Comparison of ENCODE assay signal across 1 cellular context in the genomic region with DNA sequence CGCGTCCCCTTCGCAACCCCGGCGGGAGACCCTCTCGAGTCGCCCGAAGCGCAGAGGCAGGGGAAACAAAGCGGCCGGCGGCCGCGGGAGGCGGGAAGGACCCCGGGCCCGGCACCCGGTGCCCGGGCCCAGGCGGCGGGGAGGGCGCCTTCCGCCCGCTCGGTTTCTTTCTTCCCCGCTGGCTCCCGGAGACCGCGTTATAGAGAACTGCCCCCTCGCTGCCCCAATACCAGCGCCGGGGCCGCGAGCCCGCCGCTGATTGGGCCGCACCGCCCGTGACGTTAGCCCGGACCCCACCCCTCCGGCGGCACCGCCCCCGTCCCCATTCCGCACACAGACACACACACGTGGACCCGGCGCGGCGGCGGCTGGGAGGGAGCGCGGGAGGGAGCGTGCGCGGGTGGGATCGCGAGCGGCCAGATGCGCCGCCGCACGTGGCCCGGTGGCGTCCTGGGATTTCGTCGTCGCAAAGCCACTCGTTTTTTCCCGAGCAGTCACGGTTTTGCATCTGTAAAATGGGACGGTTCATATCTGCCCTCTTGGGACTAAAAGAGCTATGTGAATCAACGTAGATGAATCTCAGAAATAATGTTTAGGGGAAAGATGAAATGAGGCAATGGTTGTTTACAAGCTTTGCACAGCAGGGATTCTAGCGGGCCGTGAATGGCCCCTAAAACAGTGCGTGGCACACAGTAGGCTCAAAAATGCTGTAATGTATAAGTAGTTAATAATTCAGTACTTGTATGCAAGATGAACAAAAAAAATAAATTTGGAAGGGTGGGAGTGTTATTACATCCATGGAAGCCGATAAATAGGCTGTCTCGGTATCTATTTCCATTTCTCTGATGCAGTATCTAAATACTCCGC.
TF ChIP-seq lines count a peak whose summit lies in the region.

A gene (minus strand): TSS at position 209 of the 867 bp plus-strand sequence. CDS start 462 bp downstream, outside the sequence.

TF ChIP-seq in K562, 482 proteins besides CTCF, POLR2A, EP300 and RAD21 (continued from another document and continues in another):
- no peak for TF ChIP-seq TEAD2 (tag; IDR thresholded peaks at IDR 0.05)
- TF ChIP-seq, protein P1, sequence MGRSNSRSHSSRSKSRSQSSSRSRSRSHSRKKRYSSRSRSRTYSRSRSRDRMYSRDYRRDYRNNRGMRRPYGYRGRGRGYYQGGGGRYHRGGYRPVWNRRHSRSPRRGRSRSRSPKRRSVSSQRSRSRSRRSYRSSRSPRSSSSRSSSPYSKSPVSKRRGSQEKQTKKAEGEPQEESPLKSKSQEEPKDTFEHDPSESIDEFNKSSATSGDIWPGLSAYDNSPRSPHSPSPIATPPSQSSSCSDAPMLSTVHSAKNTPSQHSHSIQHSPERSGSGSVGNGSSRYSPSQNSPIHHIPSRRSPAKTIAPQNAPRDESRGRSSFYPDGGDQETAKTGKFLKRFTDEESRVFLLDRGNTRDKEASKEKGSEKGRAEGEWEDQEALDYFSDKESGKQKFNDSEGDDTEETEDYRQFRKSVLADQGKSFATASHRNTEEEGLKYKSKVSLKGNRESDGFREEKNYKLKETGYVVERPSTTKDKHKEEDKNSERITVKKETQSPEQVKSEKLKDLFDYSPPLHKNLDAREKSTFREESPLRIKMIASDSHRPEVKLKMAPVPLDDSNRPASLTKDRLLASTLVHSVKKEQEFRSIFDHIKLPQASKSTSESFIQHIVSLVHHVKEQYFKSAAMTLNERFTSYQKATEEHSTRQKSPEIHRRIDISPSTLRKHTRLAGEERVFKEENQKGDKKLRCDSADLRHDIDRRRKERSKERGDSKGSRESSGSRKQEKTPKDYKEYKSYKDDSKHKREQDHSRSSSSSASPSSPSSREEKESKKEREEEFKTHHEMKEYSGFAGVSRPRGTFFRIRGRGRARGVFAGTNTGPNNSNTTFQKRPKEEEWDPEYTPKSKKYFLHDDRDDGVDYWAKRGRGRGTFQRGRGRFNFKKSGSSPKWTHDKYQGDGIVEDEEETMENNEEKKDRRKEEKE (IDR thresholded peaks at IDR 0.05; ENCODE audit: borderline replicate concordance in 1 of 2, control insufficient read depth in 1 of 2, low read depth in 2 of 2, low read length in 1 of 2), result no peak
- TF ChIP-seq BCOR (IDR thresholded peaks at IDR 0.05), result peak; percentile 88
- TF ChIP-seq, protein P2, sequence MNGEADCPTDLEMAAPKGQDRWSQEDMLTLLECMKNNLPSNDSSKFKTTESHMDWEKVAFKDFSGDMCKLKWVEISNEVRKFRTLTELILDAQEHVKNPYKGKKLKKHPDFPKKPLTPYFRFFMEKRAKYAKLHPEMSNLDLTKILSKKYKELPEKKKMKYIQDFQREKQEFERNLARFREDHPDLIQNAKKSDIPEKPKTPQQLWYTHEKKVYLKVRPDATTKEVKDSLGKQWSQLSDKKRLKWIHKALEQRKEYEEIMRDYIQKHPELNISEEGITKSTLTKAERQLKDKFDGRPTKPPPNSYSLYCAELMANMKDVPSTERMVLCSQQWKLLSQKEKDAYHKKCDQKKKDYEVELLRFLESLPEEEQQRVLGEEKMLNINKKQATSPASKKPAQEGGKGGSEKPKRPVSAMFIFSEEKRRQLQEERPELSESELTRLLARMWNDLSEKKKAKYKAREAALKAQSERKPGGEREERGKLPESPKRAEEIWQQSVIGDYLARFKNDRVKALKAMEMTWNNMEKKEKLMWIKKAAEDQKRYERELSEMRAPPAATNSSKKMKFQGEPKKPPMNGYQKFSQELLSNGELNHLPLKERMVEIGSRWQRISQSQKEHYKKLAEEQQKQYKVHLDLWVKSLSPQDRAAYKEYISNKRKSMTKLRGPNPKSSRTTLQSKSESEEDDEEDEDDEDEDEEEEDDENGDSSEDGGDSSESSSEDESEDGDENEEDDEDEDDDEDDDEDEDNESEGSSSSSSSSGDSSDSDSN (IDR thresholded peaks at IDR 0.05; ENCODE audit: borderline replicate concordance in 1 of 2, low read depth in 2 of 2, low read length in 2 of 2), result no peak
- no peak for TF ChIP-seq RFX7 (CRISPR knock-in tag; IDR thresholded peaks at IDR 0.05)
- no peak for TF ChIP-seq ZNF695 (CRISPR knock-in tag; IDR thresholded peaks at IDR 0.05)
- TF ChIP-seq, protein P3, sequence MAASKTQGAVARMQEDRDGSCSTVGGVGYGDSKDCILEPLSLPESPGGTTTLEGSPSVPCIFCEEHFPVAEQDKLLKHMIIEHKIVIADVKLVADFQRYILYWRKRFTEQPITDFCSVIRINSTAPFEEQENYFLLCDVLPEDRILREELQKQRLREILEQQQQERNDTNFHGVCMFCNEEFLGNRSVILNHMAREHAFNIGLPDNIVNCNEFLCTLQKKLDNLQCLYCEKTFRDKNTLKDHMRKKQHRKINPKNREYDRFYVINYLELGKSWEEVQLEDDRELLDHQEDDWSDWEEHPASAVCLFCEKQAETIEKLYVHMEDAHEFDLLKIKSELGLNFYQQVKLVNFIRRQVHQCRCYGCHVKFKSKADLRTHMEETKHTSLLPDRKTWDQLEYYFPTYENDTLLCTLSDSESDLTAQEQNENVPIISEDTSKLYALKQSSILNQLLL (CRISPR knock-in tag; IDR thresholded peaks at IDR 0.05; ENCODE audit: borderline replicate concordance), result no peak
- no peak for TF ChIP-seq ZSCAN32 (CRISPR knock-in tag; IDR thresholded peaks at IDR 0.05)
- TF ChIP-seq PHF8 (IDR thresholded peaks at IDR 0.05; ENCODE audit: borderline replicate concordance, low read length), result peak; percentile 64; the same call in 1 of the 2 replicates
- no peak for TF ChIP-seq DACH1 (IDR thresholded peaks at IDR 0.05; ENCODE audit: partially characterized antibody)
- TF ChIP-seq DMBX1 (CRISPR knock-in tag; IDR thresholded peaks at IDR 0.05; ENCODE audit: borderline replicate concordance), result no peak
- no peak for TF ChIP-seq ZNF347 (CRISPR knock-in tag; IDR thresholded peaks at IDR 0.05; ENCODE audit: low read depth)
- TF ChIP-seq ATF7 (IDR thresholded peaks at IDR 0.05), result peak; percentile 35; the same call in 1 of the 2 replicates
- TF ChIP-seq, protein P4, sequence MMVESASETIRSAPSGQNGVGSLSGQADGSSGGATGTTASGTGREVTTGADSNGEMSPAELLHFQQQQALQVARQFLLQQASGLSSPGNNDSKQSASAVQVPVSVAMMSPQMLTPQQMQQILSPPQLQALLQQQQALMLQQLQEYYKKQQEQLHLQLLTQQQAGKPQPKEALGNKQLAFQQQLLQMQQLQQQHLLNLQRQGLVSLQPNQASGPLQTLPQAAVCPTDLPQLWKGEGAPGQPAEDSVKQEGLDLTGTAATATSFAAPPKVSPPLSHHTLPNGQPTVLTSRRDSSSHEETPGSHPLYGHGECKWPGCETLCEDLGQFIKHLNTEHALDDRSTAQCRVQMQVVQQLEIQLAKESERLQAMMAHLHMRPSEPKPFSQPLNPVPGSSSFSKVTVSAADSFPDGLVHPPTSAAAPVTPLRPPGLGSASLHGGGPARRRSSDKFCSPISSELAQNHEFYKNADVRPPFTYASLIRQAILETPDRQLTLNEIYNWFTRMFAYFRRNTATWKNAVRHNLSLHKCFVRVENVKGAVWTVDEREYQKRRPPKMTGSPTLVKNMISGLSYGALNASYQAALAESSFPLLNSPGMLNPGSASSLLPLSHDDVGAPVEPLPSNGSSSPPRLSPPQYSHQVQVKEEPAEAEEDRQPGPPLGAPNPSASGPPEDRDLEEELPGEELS (CRISPR knock-in tag; IDR thresholded peaks at IDR 0.05; ENCODE audit: borderline replicate concordance), result peak; percentile 79; the same call in 1 of the 2 replicates
- no peak for TF ChIP-seq ZNF165 (CRISPR knock-in tag; IDR thresholded peaks at IDR 0.05; ENCODE audit: borderline replicate concordance)
- TF ChIP-seq, protein P5, sequence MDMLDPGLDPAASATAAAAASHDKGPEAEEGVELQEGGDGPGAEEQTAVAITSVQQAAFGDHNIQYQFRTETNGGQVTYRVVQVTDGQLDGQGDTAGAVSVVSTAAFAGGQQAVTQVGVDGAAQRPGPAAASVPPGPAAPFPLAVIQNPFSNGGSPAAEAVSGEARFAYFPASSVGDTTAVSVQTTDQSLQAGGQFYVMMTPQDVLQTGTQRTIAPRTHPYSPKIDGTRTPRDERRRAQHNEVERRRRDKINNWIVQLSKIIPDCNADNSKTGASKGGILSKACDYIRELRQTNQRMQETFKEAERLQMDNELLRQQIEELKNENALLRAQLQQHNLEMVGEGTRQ (CRISPR knock-in tag; IDR thresholded peaks at IDR 0.05), result peak; percentile 45; the same call in 1 of the 2 replicates
- no peak for TF ChIP-seq ZNF444 (CRISPR knock-in tag; IDR thresholded peaks at IDR 0.05)
- no peak for TF ChIP-seq JUNB (CRISPR knock-in tag; conservative IDR thresholded peaks at IDR 0.05)
- TF ChIP-seq, protein P6, sequence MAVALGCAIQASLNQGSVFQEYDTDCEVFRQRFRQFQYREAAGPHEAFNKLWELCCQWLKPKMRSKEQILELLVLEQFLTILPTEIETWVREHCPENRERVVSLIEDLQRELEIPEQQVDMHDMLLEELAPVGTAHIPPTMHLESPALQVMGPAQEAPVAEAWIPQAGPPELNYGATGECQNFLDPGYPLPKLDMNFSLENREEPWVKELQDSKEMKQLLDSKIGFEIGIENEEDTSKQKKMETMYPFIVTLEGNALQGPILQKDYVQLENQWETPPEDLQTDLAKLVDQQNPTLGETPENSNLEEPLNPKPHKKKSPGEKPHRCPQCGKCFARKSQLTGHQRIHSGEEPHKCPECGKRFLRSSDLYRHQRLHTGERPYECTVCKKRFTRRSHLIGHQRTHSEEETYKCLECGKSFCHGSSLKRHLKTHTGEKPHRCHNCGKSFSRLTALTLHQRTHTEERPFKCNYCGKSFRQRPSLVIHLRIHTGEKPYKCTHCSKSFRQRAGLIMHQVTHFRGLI (CRISPR knock-in tag; IDR thresholded peaks at IDR 0.05), result no peak
- no peak for TF ChIP-seq ZNF766 (CRISPR knock-in tag; conservative IDR thresholded peaks at IDR 0.05)
- TF ChIP-seq, protein P7, sequence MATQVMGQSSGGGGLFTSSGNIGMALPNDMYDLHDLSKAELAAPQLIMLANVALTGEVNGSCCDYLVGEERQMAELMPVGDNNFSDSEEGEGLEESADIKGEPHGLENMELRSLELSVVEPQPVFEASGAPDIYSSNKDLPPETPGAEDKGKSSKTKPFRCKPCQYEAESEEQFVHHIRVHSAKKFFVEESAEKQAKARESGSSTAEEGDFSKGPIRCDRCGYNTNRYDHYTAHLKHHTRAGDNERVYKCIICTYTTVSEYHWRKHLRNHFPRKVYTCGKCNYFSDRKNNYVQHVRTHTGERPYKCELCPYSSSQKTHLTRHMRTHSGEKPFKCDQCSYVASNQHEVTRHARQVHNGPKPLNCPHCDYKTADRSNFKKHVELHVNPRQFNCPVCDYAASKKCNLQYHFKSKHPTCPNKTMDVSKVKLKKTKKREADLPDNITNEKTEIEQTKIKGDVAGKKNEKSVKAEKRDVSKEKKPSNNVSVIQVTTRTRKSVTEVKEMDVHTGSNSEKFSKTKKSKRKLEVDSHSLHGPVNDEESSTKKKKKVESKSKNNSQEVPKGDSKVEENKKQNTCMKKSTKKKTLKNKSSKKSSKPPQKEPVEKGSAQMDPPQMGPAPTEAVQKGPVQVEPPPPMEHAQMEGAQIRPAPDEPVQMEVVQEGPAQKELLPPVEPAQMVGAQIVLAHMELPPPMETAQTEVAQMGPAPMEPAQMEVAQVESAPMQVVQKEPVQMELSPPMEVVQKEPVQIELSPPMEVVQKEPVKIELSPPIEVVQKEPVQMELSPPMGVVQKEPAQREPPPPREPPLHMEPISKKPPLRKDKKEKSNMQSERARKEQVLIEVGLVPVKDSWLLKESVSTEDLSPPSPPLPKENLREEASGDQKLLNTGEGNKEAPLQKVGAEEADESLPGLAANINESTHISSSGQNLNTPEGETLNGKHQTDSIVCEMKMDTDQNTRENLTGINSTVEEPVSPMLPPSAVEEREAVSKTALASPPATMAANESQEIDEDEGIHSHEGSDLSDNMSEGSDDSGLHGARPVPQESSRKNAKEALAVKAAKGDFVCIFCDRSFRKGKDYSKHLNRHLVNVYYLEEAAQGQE (CRISPR knock-in tag; IDR thresholded peaks at IDR 0.05; ENCODE audit: low read depth), result no peak
- TF ChIP-seq EZH2 (IDR thresholded peaks at IDR 0.05; ENCODE audit: borderline replicate concordance, low read depth, low read length), result no peak
- TF ChIP-seq TRIM24 (IDR thresholded peaks at IDR 0.05), result no peak
- no peak for TF ChIP-seq ZZZ3 (IDR thresholded peaks at IDR 0.05)
- TF ChIP-seq NFE2L1 (tag; IDR thresholded peaks at IDR 0.05; ENCODE audit: borderline replicate concordance, low read depth), result no peak
- no peak for TF ChIP-seq ZNF778 (CRISPR knock-in tag; IDR thresholded peaks at IDR 0.05)
- peak in 1 of 2 experiments; percentile 98; a peak in 3 of 4 replicates for TF ChIP-seq HDAC1 (IDR thresholded peaks at IDR 0.05)
- no peak for TF ChIP-seq HNRNPL (IDR thresholded peaks at IDR 0.05; ENCODE audit: low read depth, low read length)
- no peak for TF ChIP-seq SLC30A9 (CRISPR knock-in tag; IDR thresholded peaks at IDR 0.05)
- TF ChIP-seq, protein P8, sequence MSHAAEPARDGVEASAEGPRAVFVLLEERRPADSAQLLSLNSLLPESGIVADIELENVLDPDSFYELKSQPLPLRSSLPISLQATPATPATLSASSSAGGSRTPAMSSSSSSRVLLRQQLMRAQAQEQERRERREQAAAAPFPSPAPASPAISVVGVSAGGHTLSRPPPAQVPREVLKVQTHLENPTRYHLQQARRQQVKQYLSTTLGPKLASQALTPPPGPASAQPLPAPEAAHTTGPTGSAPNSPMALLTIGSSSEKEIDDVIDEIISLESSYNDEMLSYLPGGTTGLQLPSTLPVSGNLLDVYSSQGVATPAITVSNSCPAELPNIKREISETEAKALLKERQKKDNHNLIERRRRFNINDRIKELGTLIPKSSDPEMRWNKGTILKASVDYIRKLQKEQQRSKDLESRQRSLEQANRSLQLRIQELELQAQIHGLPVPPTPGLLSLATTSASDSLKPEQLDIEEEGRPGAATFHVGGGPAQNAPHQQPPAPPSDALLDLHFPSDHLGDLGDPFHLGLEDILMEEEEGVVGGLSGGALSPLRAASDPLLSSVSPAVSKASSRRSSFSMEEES (CRISPR knock-in tag; IDR thresholded peaks at IDR 0.05), result no peak
- TF ChIP-seq CREB1 (IDR thresholded peaks at IDR 0.05), result peak; percentile 60
- TF ChIP-seq CREB1 (CRISPR knock-in tag; IDR thresholded peaks at IDR 0.05), result peak; percentile 62; the same call in 1 of the 2 replicates
- no peak for TF ChIP-seq ZC3H8 (IDR thresholded peaks at IDR 0.05)
- no peak for TF ChIP-seq CCNT2 (IDR thresholded peaks at IDR 0.05; ENCODE audit: borderline replicate concordance, extremely low read depth, insufficient read length, low read depth, low read length)
- TF ChIP-seq RAD51 (IDR thresholded peaks at IDR 0.05; ENCODE audit: borderline replicate concordance, low read depth), result no peak
- TF ChIP-seq RFX5 (IDR thresholded peaks at IDR 0.05; ENCODE audit: low read depth, low read length), result no peak
- TF ChIP-seq, protein P9, sequence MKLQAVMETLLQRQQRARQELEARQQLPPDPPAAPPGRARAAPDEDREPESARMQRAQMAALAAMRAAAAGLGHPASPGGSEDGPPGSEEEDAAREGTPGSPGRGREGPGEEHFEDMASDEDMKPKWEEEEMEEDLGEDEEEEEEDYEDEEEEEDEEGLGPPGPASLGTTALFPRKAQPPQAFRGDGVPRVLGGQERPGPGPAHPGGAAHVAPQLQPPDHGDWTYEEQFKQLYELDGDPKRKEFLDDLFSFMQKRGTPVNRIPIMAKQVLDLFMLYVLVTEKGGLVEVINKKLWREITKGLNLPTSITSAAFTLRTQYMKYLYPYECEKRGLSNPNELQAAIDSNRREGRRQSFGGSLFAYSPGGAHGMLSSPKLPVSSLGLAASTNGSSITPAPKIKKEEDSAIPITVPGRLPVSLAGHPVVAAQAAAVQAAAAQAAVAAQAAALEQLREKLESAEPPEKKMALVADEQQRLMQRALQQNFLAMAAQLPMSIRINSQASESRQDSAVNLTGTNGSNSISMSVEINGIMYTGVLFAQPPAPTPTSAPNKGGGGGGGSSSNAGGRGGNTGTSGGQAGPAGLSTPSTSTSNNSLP (IDR thresholded peaks at IDR 0.05; ENCODE audit: borderline replicate concordance, low read depth, low read length), result no peak
- TF ChIP-seq NR2C1 (IDR thresholded peaks at IDR 0.05), result no peak
- no peak for TF ChIP-seq NR2C1 (tag; IDR thresholded peaks at IDR 0.05)
- no peak for TF ChIP-seq CCAR2 (IDR thresholded peaks at IDR 0.05; ENCODE audit: low read depth, low read length)
- no peak for TF ChIP-seq KAT7 (CRISPR knock-in tag; IDR thresholded peaks at IDR 0.05; ENCODE audit: borderline replicate concordance)
- TF ChIP-seq ELF1 (tag; IDR thresholded peaks at IDR 0.05), result no peak
